8 cellular contexts compared by ENCODE assay signal in the genomic region with DNA sequence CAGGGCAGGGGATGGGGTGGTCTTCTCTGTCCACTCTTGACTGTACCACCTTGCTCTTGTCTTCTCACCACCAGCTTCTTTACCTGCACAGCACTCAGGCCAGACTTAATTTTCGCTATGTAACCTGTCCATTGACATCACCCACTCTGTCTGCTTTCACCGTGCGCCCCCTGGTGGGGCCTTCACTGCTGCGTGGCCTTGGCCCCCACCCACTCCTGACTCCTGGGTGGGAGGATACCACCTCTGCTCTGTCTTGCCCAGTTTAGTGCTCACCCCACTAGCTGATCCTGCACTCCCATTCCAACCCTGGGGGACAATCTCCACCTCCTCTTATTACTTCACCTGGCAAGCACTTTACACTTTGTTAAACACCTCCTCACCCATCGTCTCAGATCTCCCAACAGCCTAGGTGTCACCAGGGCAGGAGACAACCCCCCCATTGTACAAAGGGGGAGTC. TPM values are rescaled to one million over a fixed set of nuclear protein-coding genes. Genes with fewer than 3 reads are reported as not detected.
DNase-seq lines count a peak whose midpoint lies in the region; ATAC-seq and TF ChIP-seq lines count a peak whose summit lies in the region.

No MANE protein-coding gene starts in this region.

- ATAC-seq in effector memory CD8-positive, alpha-beta T cell (replicated peaks), result peak; percentile 83
- ATAC-seq in stimulated activated effector memory CD8-positive, alpha-beta T cell treated with anti-CD3 and anti-CD28 coated beads, Interleukin-12 subunit alpha, Interleukin-12 subunit beta, amount 100 ng/mL, for 72 hours, result peak; percentile 77
- ATAC-seq in GM18870 (IDR thresholded peaks at IDR 0.05; ENCODE audit: unreplicated experiment) (no peak), GM19467 (IDR thresholded peaks at IDR 0.05; ENCODE audit: unreplicated experiment) (no peak)

- peak; percentile 96 for TF ChIP-seq CTCF in GM12873 (IDR thresholded peaks at IDR 0.05; ENCODE audit: insufficient read depth, low read depth, low read length, missing control alignments)

- peaks cover 56% of the 10 kb centered on the region for H3K27me3 Mint-ChIP-seq in activated CD4-positive, alpha-beta memory T cell treated with anti-CD3 and anti-CD28 coated beads, Interleukin-2, amount 10 ng/mL, durations not matched to agents 7 days and 5 days
- H3K27me3 Mint-ChIP-seq in effector memory CD8-positive, alpha-beta T cell, result peaks cover 49 to 88% of the 10 kb centered on the region in 2 donors

- DNase-seq in NCI-H226, result peak; percentile 48
- peak; percentile 78 for DNase-seq in activated CD4-positive, alpha-beta memory T cell treated with anti-CD3 and anti-CD28 coated beads, Interleukin-2, amount 10 ng/mL, durations not matched to agents 7 days and 5 days
- peak; percentile 79 to 81 (median 80) for DNase-seq in effector memory CD8-positive, alpha-beta T cell
- DNase-seq in myocyte (ENCODE audit: low read depth), result peak; percentile 59
- peak; percentile 71 to 84 for DNase-seq in stimulated activated effector memory CD8-positive, alpha-beta T cell treated with anti-CD3 and anti-CD28 coated beads, Interleukin-12 subunit alpha, Interleukin-12 subunit beta, amount 100 ng/mL, for 72 hours (ENCODE audit: low spot score in 2 of 2)

- POLR2A ChIA-PET in activated CD4-positive, alpha-beta memory T cell treated with anti-CD3 and anti-CD28 coated beads, Interleukin-2, amount 10 ng/mL, durations not matched to agents 7 days and 5 days (lab: Charles Lee), result interaction anchor here (1.1 kb wide), 1 partner anchor 49 kb away, joined by 3 read pairs; no protein-coding TSS in a partner anchor

- CTCF ChIA-PET in activated CD4-positive, alpha-beta memory T cell treated with anti-CD3 and anti-CD28 coated beads, Interleukin-2, amount 10 ng/mL, durations not matched to agents 7 days and 5 days (lab: Charles Lee), result interaction anchor here (0.8 to 2.1 kb wide), 8 partner anchors 10 to 193 kb away, joined by 3 to 7 read pairs (median 4); no protein-coding TSS in a partner anchor

- H3K4me3 Mint-ChIP-seq in activated CD4-positive, alpha-beta memory T cell treated with anti-CD3 and anti-CD28 coated beads, Interleukin-2, amount 10 ng/mL, durations not matched to agents 7 days and 5 days, result no peak overlapping the region
- no peak overlapping the region for H3K4me3 Mint-ChIP-seq in effector memory CD8-positive, alpha-beta T cell
- H3K4me3 Mint-ChIP-seq in stimulated activated effector memory CD8-positive, alpha-beta T cell treated with anti-CD3 and anti-CD28 coated beads, Interleukin-12 subunit alpha, Interleukin-12 subunit beta, amount 100 ng/mL, for 72 hours, result no peak overlapping the region

- H3K4me1 Mint-ChIP-seq in activated CD4-positive, alpha-beta memory T cell treated with anti-CD3 and anti-CD28 coated beads, Interleukin-2, amount 10 ng/mL, durations not matched to agents 7 days and 5 days, result peaks cover 12% of the 10 kb centered on the region
- peaks cover 6 to 18% of the 10 kb centered on the region in 2 donors for H3K4me1 Mint-ChIP-seq in effector memory CD8-positive, alpha-beta T cell (ENCODE audit: low read depth in 2 of 2)
- peaks cover 28% of the 10 kb centered on the region for H3K4me1 Mint-ChIP-seq in stimulated activated effector memory CD8-positive, alpha-beta T cell treated with anti-CD3 and anti-CD28 coated beads, Interleukin-12 subunit alpha, Interleukin-12 subunit beta, amount 100 ng/mL, for 72 hours

- no peaks in the 10 kb centered on the region for H3K9me3 Mint-ChIP-seq in activated CD4-positive, alpha-beta memory T cell treated with anti-CD3 and anti-CD28 coated beads, Interleukin-2, amount 10 ng/mL, durations not matched to agents 7 days and 5 days
- no peaks in the 10 kb centered on the region for H3K9me3 Mint-ChIP-seq in effector memory CD8-positive, alpha-beta T cell
- H3K9me3 Mint-ChIP-seq in stimulated activated effector memory CD8-positive, alpha-beta T cell treated with anti-CD3 and anti-CD28 coated beads, Interleukin-12 subunit alpha, Interleukin-12 subunit beta, amount 100 ng/mL, for 72 hours, result no peaks in the 10 kb centered on the region

- H3K36me3 Mint-ChIP-seq in activated CD4-positive, alpha-beta memory T cell treated with anti-CD3 and anti-CD28 coated beads, Interleukin-2, amount 10 ng/mL, durations not matched to agents 7 days and 5 days (ENCODE audit: low read depth), result no peaks in the 10 kb centered on the region
- peaks cover 8% of the 10 kb centered on the region for H3K36me3 Mint-ChIP-seq in effector memory CD8-positive, alpha-beta T cell (ENCODE audit: insufficient read depth)
- H3K36me3 Mint-ChIP-seq in stimulated activated effector memory CD8-positive, alpha-beta T cell treated with anti-CD3 and anti-CD28 coated beads, Interleukin-12 subunit alpha, Interleukin-12 subunit beta, amount 100 ng/mL, for 72 hours, result no peaks in the 10 kb centered on the region

- no peak overlapping the region for H3K27ac Mint-ChIP-seq in activated CD4-positive, alpha-beta memory T cell treated with anti-CD3 and anti-CD28 coated beads, Interleukin-2, amount 10 ng/mL, durations not matched to agents 7 days and 5 days
- no peak overlapping the region for H3K27ac Mint-ChIP-seq in effector memory CD8-positive, alpha-beta T cell
- H3K27ac Mint-ChIP-seq in stimulated activated effector memory CD8-positive, alpha-beta T cell treated with anti-CD3 and anti-CD28 coated beads, Interleukin-12 subunit alpha, Interleukin-12 subunit beta, amount 100 ng/mL, for 72 hours, result no peak overlapping the region

RNA-seq across cellular contexts. Expression of gene PTH1R, which starts 17.7 kb away (rescaled TPM):
- not detected for total RNA-seq in activated CD4-positive, alpha-beta memory T cell treated with anti-CD3 and anti-CD28 coated beads, Interleukin-2, amount 10 ng/mL, durations not matched to agents 7 days and 5 days
- 5.6 and 5.7 TPM in 2 replicates for total RNA-seq in myocyte
- 3.6 TPM for polyA plus RNA-seq in myocyte (2012)

RNA-seq across cellular contexts. Expression of gene MYL3, which starts 32.0 kb away (rescaled TPM):
- total RNA-seq in activated CD4-positive, alpha-beta memory T cell treated with anti-CD3 and anti-CD28 coated beads, Interleukin-2, amount 10 ng/mL, durations not matched to agents 7 days and 5 days, result not detected
- total RNA-seq in myocyte, result 4.5 and 7.8 TPM in 2 replicates
- polyA plus RNA-seq in myocyte (2012), result 10.2 TPM

Comparison
In these comparisons a context has a peak if more than half of its experiments do, and no peak if none do; other contexts are left out.
1. ATAC-seq: peak in effector memory CD8-positive, alpha-beta T cell (single experiment) and stimulated activated effector memory CD8-positive, alpha-beta T cell treated with anti-CD3 and anti-CD28 coated beads, Interleukin-12 subunit alpha, Interleukin-12 subunit beta, amount 100 ng/mL, for 72 hours (single experiment); none in GM18870 (single experiment) and GM19467 (single experiment).
2. Peak in every context shown above with its lines, with median percentiles within 50 percentile points of each other: DNase-seq.